ENCODE assay signal across 17 cellular contexts in the genomic region with DNA sequence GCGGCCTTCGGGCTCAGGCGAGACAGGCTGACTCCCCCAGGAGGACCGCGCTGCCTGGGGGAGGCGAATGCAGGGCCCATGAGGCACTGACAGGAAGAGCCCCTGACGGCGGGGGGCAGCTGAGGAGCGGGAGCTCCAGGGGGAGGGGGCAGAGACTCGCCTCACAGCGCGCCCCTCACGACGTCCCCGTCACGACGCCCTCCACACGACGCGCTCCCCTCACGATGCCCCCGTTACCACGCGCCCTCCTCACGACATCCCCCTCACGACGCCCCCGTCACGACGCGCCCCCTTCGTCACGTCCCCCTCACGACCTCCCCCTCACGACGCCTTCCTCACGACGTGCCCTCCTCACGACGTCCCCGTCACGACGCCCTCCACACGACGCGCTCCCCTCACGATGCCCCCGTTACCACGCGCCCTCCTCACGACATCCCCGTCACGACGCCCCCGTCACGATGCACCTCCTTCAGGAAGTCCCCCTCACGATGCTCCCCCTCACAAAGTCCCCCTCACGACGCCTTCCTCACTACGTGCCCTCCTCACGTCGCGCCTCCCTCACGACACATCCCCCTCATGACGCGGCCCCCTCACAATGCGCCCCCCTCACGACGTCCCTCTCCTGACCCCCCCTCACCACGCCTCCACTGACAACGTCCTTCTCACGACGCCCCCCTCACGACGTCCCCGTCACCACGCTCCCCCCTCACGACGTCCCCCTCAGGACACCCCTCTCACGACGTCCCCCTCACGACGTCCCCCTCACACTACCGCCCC.
DNase-seq lines count a peak whose midpoint lies in the region; ATAC-seq and TF ChIP-seq lines count a peak whose summit lies in the region.
"Had no signal": no experiment of that assay in that cellular context is flagged by ENCODE, and none has a peak within 500 bp of the region (broad histone marks: within the 10 kb centered on the region; RNA-seq: fewer than 3 reads in every experiment).

No MANE protein-coding gene starts in this region.

- H3K4me3 ChIP-seq in heart left ventricle (peak overlapping the region in 10 of 12 donors; percentile 7 to 53 (median 38)), coronary artery (peak overlapping the region; percentile 46), suprapubic skin (peak overlapping the region; percentile 9), HAP-1 (no peak overlapping the region)

- H3K36me3 ChIP-seq in heart left ventricle (no peaks in the 10 kb centered on the region), suprapubic skin (no peaks in the 10 kb centered on the region), HAP-1 (replicated peaks) (no peaks in the 10 kb centered on the region)

- TF ChIP-seq POLR2A in heart left ventricle (IDR thresholded peaks at IDR 0.05) (no peak), suprapubic skin (IDR thresholded peaks at IDR 0.05) (no peak)

- in situ Hi-C loops in HAP-1 (cut with MboI; ENCODE audit: low sequenced_read_pairs) = loop anchor here (25.0 kb wide), 1 partner anchor 201 kb away; a partner anchor contains a TSS

- H3K27me3 ChIP-seq in heart left ventricle (peaks cover 5 to 46% (median 35%) of the 10 kb centered on the region in 9 donors), suprapubic skin (peaks cover 48% of the 10 kb centered on the region), HAP-1 (ENCODE audit: low read depth) (no peaks in the 10 kb centered on the region)

- intact Hi-C loops in heart left ventricle (cut with DNase I) = loop anchor here in 4 of 10 donors (10.0 kb wide), 4 partner anchors 98 to 358 kb away; a partner anchor contains a TSS
- intact Hi-C loops in left cardiac atrium (cut with DNase I) = loop anchor here in 1 of 2 donors (10.0 kb wide), 1 partner anchor 108 kb away; a partner anchor contains a TSS

- H3K27ac ChIP-seq in heart left ventricle (no peak overlapping the region), coronary artery (no peak overlapping the region), suprapubic skin (no peak overlapping the region)
- H3K27ac ChIP-seq: RWPE1 had no signal

- peak in 1 of 5 donors; percentile 25 for DNase-seq in heart left ventricle
- no peak for DNase-seq in left cardiac atrium
- no peak for DNase-seq in coronary artery (ENCODE audit: low spot score)
- no peak for DNase-seq in omental fat pad (ENCODE audit: low spot score)
- DNase-seq in suprapubic skin (ENCODE audit: low spot score in 2 of 2) = peak in 1 of 2 donors; percentile 60
- DNase-seq in Kasumi-1 (lab: John Stamatoyannopoulos, UW) = no peak
- no peak for DNase-seq in HAP-1 (ENCODE audit: low spot score in 2 of 2)
- DNase-seq in mucosa of gallbladder (ENCODE audit: low spot score) = no peak
- DNase-seq: activated CD4-positive, alpha-beta T cell treated with anti-CD3 and anti-CD28 coated beads, Interleukin-2, amount 50 U/mL, for 4 hours; activated effector memory CD4-positive, alpha-beta T cell treated with anti-CD3 and anti-CD28 coated beads, Interleukin-2, amount 50 U/mL, for 16 hours; Calu3; effector memory CD8-positive, alpha-beta T cell; glutamatergic neuron; MV-4-11; NCI-H2081 treated with DMSO at 0.1 percent for 48 hours; stimulated activated CD4-positive, alpha-beta T cell treated with anti-CD3 and anti-CD28 coated beads, Interleukin-4, amount 100 ng/mL, for 24 hours had no signal

- H3K4me1 ChIP-seq in heart left ventricle (peaks cover 0 to 14% (median 7%) of the 10 kb centered on the region in 12 donors), suprapubic skin (peaks cover 10% of the 10 kb centered on the region), HAP-1 (peaks cover 6% of the 10 kb centered on the region)

- TF ChIP-seq CTCF in heart left ventricle (IDR thresholded peaks at IDR 0.05) (no peak), coronary artery (IDR thresholded peaks at IDR 0.05) (no peak), omental fat pad (IDR thresholded peaks at IDR 0.05) (no peak), suprapubic skin (IDR thresholded peaks at IDR 0.05) (no peak)

- TF ChIP-seq EP300 in suprapubic skin (IDR thresholded peaks at IDR 0.05) = no peak

- ATAC-seq in heart left ventricle (no peak), left cardiac atrium (no peak), omental fat pad (ENCODE audit: low FRiP score) (peak; percentile 17)
- ATAC-seq: effector memory CD8-positive, alpha-beta T cell had no signal

- no peaks in the 10 kb centered on the region for H3K9me3 ChIP-seq in heart left ventricle
- H3K9me3 ChIP-seq in suprapubic skin = no peaks in the 10 kb centered on the region
- H3K9me3 ChIP-seq in HAP-1 = no peaks in the 10 kb centered on the region

- 49 to 72% (median 57%) methylated on average over 73 to 84 of the region's 84 CpGs for WGBS in heart left ventricle, 4 donors
- 78% methylated on average over 81 of the region's 84 CpGs for WGBS in suprapubic skin
